Comparison of ENCODE assay signal across 22 cellular contexts in genomic region chr2:29065479-29065847, GRCh38. TPM values are rescaled to one million over a fixed set of nuclear protein-coding genes. Genes with fewer than 3 reads are reported as not detected.
A peak's percentile ranks its signal among the peaks of the same experiment; 100 is the strongest.
DNase-seq lines count a peak whose midpoint lies in the region; ATAC-seq and TF ChIP-seq lines count a peak whose summit lies in the region.
"Had no signal": no experiment of that assay in that cellular context is flagged by ENCODE, and none has a peak within 500 bp of the region (broad histone marks: within the 10 kb centered on the region; RNA-seq: fewer than 3 reads in every experiment).

No MANE protein-coding gene starts in this region.

- WGBS in esophagus, 2 donors, result 34 to 54% methylated on average over 4 of the region's 4 CpGs
- no CpG with 5 or more reads among the region's 4 CpGs for WGBS in neuronal stem cell (ENCODE audit: extremely low coverage in 2 of 2, insufficient read length in 2 of 2, insufficient replicate concordance in 1 of 2), 2 donors
- WGBS in testis, 2 donors, result 50 to 80% methylated on average over 3 to 4 of the region's 4 CpGs

- H3K4me3 ChIP-seq in esophagus (ENCODE audit: low read depth in 1 of 2, low read length in 2 of 2) (no peak overlapping the region), neuronal stem cell (ENCODE audit: low read length in 2 of 2) (no peak overlapping the region), testis (no peak overlapping the region)
- H3K4me3 ChIP-seq: body of pancreas, left lung had no signal

- no peak overlapping the region for H2AK5ac ChIP-seq in neuronal stem cell (ENCODE audit: low read depth, low read length)

- no peak overlapping the region for H4K8ac ChIP-seq in neuronal stem cell (ENCODE audit: low read depth, low read length)

- H3K9ac ChIP-seq in neuronal stem cell (ENCODE audit: low read depth, low read length, poor library complexity), result no peak overlapping the region

- peak overlapping the region; percentile 90 for H2AFZ ChIP-seq in neuronal stem cell (ENCODE audit: low read length)

- H2BK15ac ChIP-seq in neuronal stem cell (ENCODE audit: low read length), result peak overlapping the region; percentile 30

- H3K9me3 ChIP-seq in esophagus (ENCODE audit: control insufficient read depth in 2 of 2, insufficient read depth in 1 of 2, low read depth in 1 of 2, low read length in 1 of 2) (no peaks in the 10 kb centered on the region), neuronal stem cell (replicated peaks in 1 of 2; ENCODE audit: control insufficient read depth in 2 of 2, insufficient read depth in 1 of 2, low read depth in 1 of 2, low read length in 2 of 2) (no peaks in the 10 kb centered on the region), testis (no peaks in the 10 kb centered on the region)
- H3K9me3 ChIP-seq: BE2C, body of pancreas, left lung had no signal

- no peak for ATAC-seq in HG03378 (IDR thresholded peaks at IDR 0.05; ENCODE audit: unreplicated experiment)
- ATAC-seq: body of pancreas, HCT116 had no signal

- H2BK5ac ChIP-seq in neuronal stem cell (ENCODE audit: low read length), result peak overlapping the region; percentile 10

- H3K14ac ChIP-seq in neuronal stem cell (ENCODE audit: low read length), result no peak overlapping the region

- no peak for TF ChIP-seq CTCF in testis (IDR thresholded peaks at IDR 0.05)

- no peaks in the 10 kb centered on the region for H3K27me3 ChIP-seq in esophagus (ENCODE audit: control insufficient read depth in 1 of 2, insufficient read depth in 2 of 2, low read length in 2 of 2)
- H3K27me3 ChIP-seq in neuronal stem cell (ENCODE audit: control insufficient read depth in 3 of 3, insufficient read depth in 3 of 3, low read depth in 1 of 3, low read length in 3 of 3), result peaks cover 0 to 3% (median 2%) of the 10 kb centered on the region in 3 experiments
- H3K27me3 ChIP-seq in testis, result no peaks in the 10 kb centered on the region
- H3K27me3 ChIP-seq: BE2C, body of pancreas, left lung had no signal

- no peak overlapping the region for H3K23ac ChIP-seq in neuronal stem cell (ENCODE audit: low read depth, low read length, poor library complexity)

- peaks cover 13 to 36% of the 10 kb centered on the region in 2 donors for H3K4me1 ChIP-seq in esophagus (ENCODE audit: control insufficient read depth in 2 of 2, insufficient read depth in 2 of 2, low read length in 1 of 2)
- H3K4me1 ChIP-seq in neuronal stem cell (ENCODE audit: control insufficient read depth in 2 of 2, insufficient read depth in 1 of 2, low read depth in 1 of 2, low read length in 2 of 2), result peaks cover 29 to 37% of the 10 kb centered on the region in 2 donors
- peaks cover 25% of the 10 kb centered on the region for H3K4me1 ChIP-seq in testis

- H2BK12ac ChIP-seq in neuronal stem cell (ENCODE audit: low read length), result no peak overlapping the region

- DNase-seq in neuronal stem cell (ENCODE audit: low spot score) (no peak), testis (no peak), NCI-H1694 (lab: John Stamatoyannopoulos, UW) (no peak), NCI-H2107 (lab: John Stamatoyannopoulos, UW) (no peak), NCI-H82 (lab: John Stamatoyannopoulos, UW) (no peak)
- DNase-seq: activated CD4-positive, alpha-beta T cell treated with anti-CD3 and anti-CD28 coated beads for 1 hour; activated naive CD4-positive, alpha-beta T cell; BE2C; body of pancreas; effector CD4-positive, alpha-beta T cell; GDM1; left lung; naive B cell; NCI-H146; retina; SHP77; stimulated activated CD4-positive, alpha-beta T cell treated with anti-CD3 and anti-CD28 coated beads, Interleukin-1b, Interleukin-23, amount 100 ng/mL, for 48 hours had no signal

- no peak overlapping the region for H3K4me2 ChIP-seq in neuronal stem cell (ENCODE audit: insufficient read depth, low read length, poor library complexity, severe bottlenecking)

- H4K91ac ChIP-seq in neuronal stem cell (ENCODE audit: low read depth, low read length, poor library complexity), result no peak overlapping the region

- H3K4ac ChIP-seq in neuronal stem cell (ENCODE audit: low read length), result no peak overlapping the region

- no peak for TF ChIP-seq POLR2A in testis (IDR thresholded peaks at IDR 0.05)

- H3K18ac ChIP-seq in neuronal stem cell (ENCODE audit: low read length), result peak overlapping the region; percentile 6

- intact Hi-C loops in testis (cut with DNase I; ENCODE audit: low total_unique reads), result no loop called here

- no peaks in the 10 kb centered on the region for H3K79me1 ChIP-seq in neuronal stem cell (ENCODE audit: low read depth, low read length)

- no peak overlapping the region for H2BK120ac ChIP-seq in neuronal stem cell (ENCODE audit: low read depth, low read length)

- peak overlapping the region; percentile 93 for H3K27ac ChIP-seq in angular gyrus (ENCODE audit: low read depth, low read length)
- peak overlapping the region; percentile 81 to 99 for H3K27ac ChIP-seq in esophagus (ENCODE audit: low read depth in 2 of 2, low read length in 1 of 2)
- no peak overlapping the region for H3K27ac ChIP-seq in neuronal stem cell (replicated peaks; ENCODE audit: low read length)
- H3K27ac ChIP-seq in testis, result peak overlapping the region; percentile 12 to 74

- H3K36me3 ChIP-seq in esophagus (ENCODE audit: control insufficient read depth in 2 of 2, insufficient read depth in 2 of 2, low read length in 1 of 2), result no peaks in the 10 kb centered on the region
- H3K36me3 ChIP-seq in neuronal stem cell (replicated peaks in 1 of 2; ENCODE audit: control insufficient read depth in 2 of 2, insufficient read depth in 2 of 2, low read length in 2 of 2), result no peaks in the 10 kb centered on the region
- H3K36me3 ChIP-seq in testis (ENCODE audit: low read depth, missing control alignments), result no peaks in the 10 kb centered on the region
- H3K36me3 ChIP-seq: BE2C, left lung had no signal

RNA-seq across cellular contexts. Expression of gene PCARE, which starts 8.9 kb away (rescaled TPM):
- polyA plus RNA-seq in esophagus, result under 1 TPM; 0.07 to 0.22 TPM
- not detected for polyA plus RNA-seq in neuronal stem cell (2013, experiment 1 of 2)
- polyA plus RNA-seq in neuronal stem cell (2013, experiment 2 of 2), result not detected
- total RNA-seq in testis, result 1 to 10 TPM in 1 of 2 donors, under 1 TPM in 1; 0.06 to 1.0 TPM
- 0.76 TPM for polyA plus RNA-seq in testis (ENCODE audit: insufficient read depth, low read depth, low replicate concordance)
- total RNA-seq: body of pancreas; T-helper 2 cell treated with Interferon-gamma antibody and Interleukin-4, amounts not matched to agents 100 ng/mL and 5 ng/mL, for 36 hours had no signal

RNA-seq across cellular contexts. Expression of gene CLIP4, which starts 49.8 kb away (rescaled TPM):
- polyA plus RNA-seq in esophagus (10 to 100 TPM; 12.4 to 16.8 TPM), testis (ENCODE audit: insufficient read depth, low read depth, low replicate concordance) (43.1 TPM)
- 2.2 TPM for polyA plus RNA-seq in neuronal stem cell (2013, experiment 1 of 2)
- 2.4 TPM for polyA plus RNA-seq in neuronal stem cell (2013, experiment 2 of 2)
- 10 to 100 TPM; 38.2 to 54.3 TPM for total RNA-seq in testis
